19 cellular contexts compared by ENCODE assay signal in the genomic region with DNA sequence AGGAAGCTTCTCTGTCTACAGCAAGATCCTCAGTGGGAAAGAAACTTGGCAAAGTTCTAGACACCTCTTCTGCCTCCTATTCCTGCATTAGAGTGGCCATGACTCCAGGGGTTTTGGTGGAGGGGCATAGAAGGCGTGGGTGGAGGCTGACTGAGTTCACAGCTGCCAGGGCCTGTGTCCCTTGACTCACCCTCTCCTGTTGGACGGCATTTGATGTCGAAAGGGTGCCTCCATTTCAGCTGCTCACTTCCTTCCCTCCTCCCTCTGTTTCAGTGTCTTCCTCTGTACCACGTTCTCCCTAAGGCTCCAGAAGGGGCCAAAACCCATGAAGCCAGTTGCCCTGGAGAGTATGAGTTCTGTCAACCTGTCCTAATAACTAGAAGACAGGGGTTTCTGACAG. TPM values are rescaled to one million over a fixed set of nuclear protein-coding genes. Genes with fewer than 3 reads are reported as not detected.
DNase-seq lines count a peak whose midpoint lies in the region; FAIRE-seq and TF ChIP-seq lines count a peak whose summit lies in the region.
"Had no signal": no experiment of that assay in that cellular context is flagged by ENCODE, and none has a peak within 500 bp of the region (broad histone marks: within the 10 kb centered on the region; RNA-seq: fewer than 3 reads in every experiment).

No MANE protein-coding gene starts in this region.

- H3K27me3 ChIP-seq in HUES64 (ENCODE audit: insufficient read depth, low read length) (no peaks in the 10 kb centered on the region), astrocyte (ENCODE audit: insufficient read depth, low read length) (no peaks in the 10 kb centered on the region)
- H3K27me3 ChIP-seq: upper lobe of right lung had no signal

- H3K27ac Mint-ChIP-seq in astrocyte (ENCODE audit: unreplicated experiment): no peak overlapping the region
- no peak overlapping the region for H3K27ac Mint-ChIP-seq in neural crest cell (ENCODE audit: unreplicated experiment)
- H3K27ac Mint-ChIP-seq: CD8-positive, alpha-beta T cell had no signal

- no peak overlapping the region for H2AFZ ChIP-seq in astrocyte (ENCODE audit: low read depth, low read length)

- WGBS in HUES64: 90% methylated on average over 4 of the region's 4 CpGs

- DNase-seq in CD1c-positive myeloid dendritic cell (ENCODE audit: extremely low spot score) (peak; percentile 22), astrocyte (ENCODE audit: low read depth) (no peak), neural crest cell (ENCODE audit: low read depth, low spot score) (no peak), SK-N-DZ (ENCODE audit: low spot score) (no peak), iPS-NIHi11 (ENCODE audit: low spot score) (no peak), GM19240 (ENCODE audit: insufficient read length, low spot score) (no peak), anterior cingulate cortex (lab: John Stamatoyannopoulos, UW) (no peak)
- DNase-seq: activated CD8-positive, alpha-beta memory T cell treated with anti-CD3 and anti-CD28 coated beads for 24 hours; activated naive CD4-positive, alpha-beta T cell treated with Interleukin-2 at 50 U/mL for 16 hours; CD8-positive, alpha-beta T cell; GOT3; islet precursor cell; NCI-H1694 treated with DMSO at 0.1 percent for 48 hours; retina; T1000; upper lobe of right lung had no signal

- H3K4me1 ChIP-seq in HUES64 (ENCODE audit: insufficient read depth, low read length) (peaks cover 18% of the 10 kb centered on the region; the same call in 1 of the 2 replicates), astrocyte (ENCODE audit: insufficient read depth, low read length) (peaks cover 17% of the 10 kb centered on the region)

- H3K4me3 ChIP-seq in HUES64 (ENCODE audit: low read length) (peak overlapping the region; percentile 27; the same call in 1 of the 2 replicates), astrocyte (ENCODE audit: insufficient read depth, low read depth, low read length) (no peak overlapping the region)
- H3K4me3 ChIP-seq: upper lobe of right lung had no signal

- peaks cover 35% of the 10 kb centered on the region for H3K79me2 ChIP-seq in astrocyte (ENCODE audit: insufficient read depth, low read length)

- H3K9me3 ChIP-seq in HUES64 (ENCODE audit: insufficient read depth, low read depth, low read length) (no peaks in the 10 kb centered on the region), astrocyte (ENCODE audit: insufficient read depth, low read depth, low read length) (no peaks in the 10 kb centered on the region)
- H3K9me3 ChIP-seq: upper lobe of right lung had no signal

- H3K4me1 Mint-ChIP-seq in astrocyte (ENCODE audit: low read depth, unreplicated experiment): peaks cover 17% of the 10 kb centered on the region
- H3K4me1 Mint-ChIP-seq in neural crest cell: peaks cover 32% of the 10 kb centered on the region

- H3K27ac ChIP-seq in HUES64 (ENCODE audit: low read depth, low read length): no peak overlapping the region
- H3K27ac ChIP-seq in astrocyte (ENCODE audit: low read depth, low read length): no peak overlapping the region
- H3K27ac ChIP-seq: upper lobe of right lung had no signal

- H3K4me2 ChIP-seq in astrocyte (ENCODE audit: low read length): no peak overlapping the region

- H3K36me3 Mint-ChIP-seq in astrocyte (ENCODE audit: low read depth, unreplicated experiment) (peaks cover 7% of the 10 kb centered on the region), neural crest cell (ENCODE audit: low read depth) (no peaks in the 10 kb centered on the region)

- H3K9me3 Mint-ChIP-seq in astrocyte (ENCODE audit: unreplicated experiment) (no peaks in the 10 kb centered on the region), neural crest cell (no peaks in the 10 kb centered on the region)
- H3K9me3 Mint-ChIP-seq: CD8-positive, alpha-beta T cell had no signal

- H3K4me3 Mint-ChIP-seq in astrocyte (ENCODE audit: unreplicated experiment): peak overlapping the region; percentile 34
- H3K4me3 Mint-ChIP-seq in neural crest cell: peak overlapping the region; percentile 83
- H3K4me3 Mint-ChIP-seq: CD8-positive, alpha-beta T cell had no signal

- H3K36me3 ChIP-seq in HUES64 (ENCODE audit: insufficient read depth, low read length) (peaks cover 17% of the 10 kb centered on the region), astrocyte (ENCODE audit: insufficient read depth, low read length) (no peaks in the 10 kb centered on the region)

- H3K27me3 Mint-ChIP-seq in astrocyte (ENCODE audit: low read depth, unreplicated experiment) (no peaks in the 10 kb centered on the region), neural crest cell (ENCODE audit: low read depth) (no peaks in the 10 kb centered on the region)

- TF ChIP-seq CTCF in astrocyte (IDR thresholded peaks at IDR 0.05; ENCODE audit: insufficient read depth, low read depth, low read length) (no peak), neural crest cell (conservative IDR thresholded peaks at IDR 0.05) (no peak)

- no peak overlapping the region for H3K9ac ChIP-seq in HUES64 (ENCODE audit: low read depth, low read length)
- no peak overlapping the region for H3K9ac ChIP-seq in astrocyte (ENCODE audit: low read length)

- no peak for FAIRE-seq in astrocyte (lab: Jason Lieb, UNC)
- FAIRE-seq: RCC 7860 had no signal

- peaks cover 25% of the 10 kb centered on the region for H4K20me1 ChIP-seq in astrocyte (ENCODE audit: insufficient read depth, low read length)

RNA-seq across cellular contexts. Expression of gene TMEM79, which starts 0.6 kb away (rescaled TPM):
- polyA plus RNA-seq in HUES64 (2013, experiment 1 of 2): 1.0 TPM
- 2.1 TPM for polyA plus RNA-seq in HUES64 (2013, experiment 2 of 2)
- total RNA-seq in astrocyte (3.0 and 3.2 TPM in 2 replicates), neural crest cell (4.3 and 4.6 TPM in 2 replicates)
- polyA plus RNA-seq in SK-N-DZ (2014; cell fraction: cytosol; rRNA removed): 7.9 and 8.5 TPM in 2 replicates
- polyA plus RNA-seq in SK-N-DZ (2014; cell fraction: nucleus; rRNA removed): 7.2 and 9.5 TPM in 2 replicates

RNA-seq across cellular contexts. Expression of gene SMG5, which starts 2.1 kb away (rescaled TPM):
- polyA plus RNA-seq in HUES64 (2013, experiment 1 of 2): 67.5 TPM
- 60.4 TPM for polyA plus RNA-seq in HUES64 (2013, experiment 2 of 2)
- total RNA-seq in astrocyte (75.6 and 81.4 TPM in 2 replicates), neural crest cell (116 and 122 TPM in 2 replicates)
- 113 and 122 TPM in 2 replicates for polyA plus RNA-seq in SK-N-DZ (2014; cell fraction: cytosol; rRNA removed)
- polyA plus RNA-seq in SK-N-DZ (2014; cell fraction: nucleus; rRNA removed): 400 and 461 TPM in 2 replicates

RNA-seq across cellular contexts. Expression of gene GLMP, which starts 10.7 kb away (rescaled TPM):
- polyA plus RNA-seq in HUES64 (2013, experiment 1 of 2): 40.0 TPM
- 43.4 TPM for polyA plus RNA-seq in HUES64 (2013, experiment 2 of 2)
- total RNA-seq in astrocyte (43.6 and 52.5 TPM in 2 replicates), neural crest cell (34.2 and 38.0 TPM in 2 replicates)
- polyA plus RNA-seq in SK-N-DZ (2014; cell fraction: cytosol; rRNA removed): 7.0 and 8.6 TPM in 2 replicates
- 9.4 and 10.3 TPM in 2 replicates for polyA plus RNA-seq in SK-N-DZ (2014; cell fraction: nucleus; rRNA removed)

RNA-seq across cellular contexts. Expression of gene VHLL, which starts 14.3 kb away (rescaled TPM):
- polyA plus RNA-seq in HUES64 (2013, experiment 1 of 2): not detected
- not detected for polyA plus RNA-seq in HUES64 (2013, experiment 2 of 2)
- total RNA-seq in astrocyte (0.34 TPM in 1 of 2 replicates, not detected in the other), neural crest cell (0.77 TPM in 1 of 2 replicates, not detected in the other)
- not detected in 2 replicates for polyA plus RNA-seq in SK-N-DZ (2014; cell fraction: cytosol; rRNA removed)
- not detected in 2 replicates for polyA plus RNA-seq in SK-N-DZ (2014; cell fraction: nucleus; rRNA removed)
- total RNA-seq: CD8-positive, alpha-beta T cell; glomerular endothelial cell; upper lobe of right lung had no signal

RNA-seq across cellular contexts. Expression of gene PAQR6, which starts 36.9 kb away (rescaled TPM):
- 1.9 TPM for polyA plus RNA-seq in HUES64 (2013, experiment 1 of 2)
- polyA plus RNA-seq in HUES64 (2013, experiment 2 of 2): 2.4 TPM
- 6.4 and 7.2 TPM in 2 replicates for total RNA-seq in astrocyte
- 15.8 and 17.1 TPM in 2 replicates for total RNA-seq in neural crest cell
- polyA plus RNA-seq in SK-N-DZ (2014; cell fraction: cytosol; rRNA removed): 4.4 and 6.1 TPM in 2 replicates
- 86.1 and 87.6 TPM in 2 replicates for polyA plus RNA-seq in SK-N-DZ (2014; cell fraction: nucleus; rRNA removed)
